Comparison of ENCODE assay signal across 1 cellular context in genomic region chr7:151083824-151084160, GRCh38.
TF ChIP-seq lines count a peak whose summit lies in the region.

No MANE protein-coding gene starts in this region.

TF ChIP-seq in neural cell, 6 proteins besides CTCF, POLR2A, EP300 and RAD21 (continued from another document):
- TF ChIP-seq REST (IDR thresholded peaks at IDR 0.05; ENCODE audit: borderline replicate concordance) = no peak
- no peak for TF ChIP-seq POLR2AphosphoS5 (IDR thresholded peaks at IDR 0.05)
- TF ChIP-seq SMC3 (conservative IDR thresholded peaks at IDR 0.05; ENCODE audit: poor library complexity) = no peak
